1 cellular context compared by ENCODE assay signal in the genomic region with DNA sequence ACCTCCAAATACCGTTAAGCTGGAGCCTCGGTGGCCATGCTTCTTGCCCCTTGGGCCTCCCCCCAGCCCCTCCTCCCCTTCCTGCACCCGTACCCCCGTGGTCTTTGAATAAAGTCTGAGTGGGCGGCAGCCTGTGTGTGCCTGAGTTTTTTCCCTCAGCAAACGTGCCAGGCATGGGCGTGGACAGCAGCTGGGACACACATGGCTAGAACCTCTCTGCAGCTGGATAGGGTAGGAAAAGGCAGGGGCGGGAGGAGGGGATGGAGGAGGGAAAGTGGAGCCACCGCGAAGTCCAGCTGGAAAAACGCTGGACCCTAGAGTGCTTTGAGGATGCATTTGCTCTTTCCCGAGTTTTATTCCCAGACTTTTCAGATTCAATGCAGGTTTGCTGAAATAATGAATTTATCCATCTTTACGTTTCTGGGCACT.
TF ChIP-seq lines count a peak whose summit lies in the region.

No MANE protein-coding gene starts in this region.

TF ChIP-seq in K562, 482 proteins besides CTCF, POLR2A, EP300 and RAD21:
- TF ChIP-seq, protein P1, sequence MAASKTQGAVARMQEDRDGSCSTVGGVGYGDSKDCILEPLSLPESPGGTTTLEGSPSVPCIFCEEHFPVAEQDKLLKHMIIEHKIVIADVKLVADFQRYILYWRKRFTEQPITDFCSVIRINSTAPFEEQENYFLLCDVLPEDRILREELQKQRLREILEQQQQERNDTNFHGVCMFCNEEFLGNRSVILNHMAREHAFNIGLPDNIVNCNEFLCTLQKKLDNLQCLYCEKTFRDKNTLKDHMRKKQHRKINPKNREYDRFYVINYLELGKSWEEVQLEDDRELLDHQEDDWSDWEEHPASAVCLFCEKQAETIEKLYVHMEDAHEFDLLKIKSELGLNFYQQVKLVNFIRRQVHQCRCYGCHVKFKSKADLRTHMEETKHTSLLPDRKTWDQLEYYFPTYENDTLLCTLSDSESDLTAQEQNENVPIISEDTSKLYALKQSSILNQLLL (CRISPR knock-in tag; IDR thresholded peaks at IDR 0.05; ENCODE audit: borderline replicate concordance): no peak
- TF ChIP-seq, protein P2, sequence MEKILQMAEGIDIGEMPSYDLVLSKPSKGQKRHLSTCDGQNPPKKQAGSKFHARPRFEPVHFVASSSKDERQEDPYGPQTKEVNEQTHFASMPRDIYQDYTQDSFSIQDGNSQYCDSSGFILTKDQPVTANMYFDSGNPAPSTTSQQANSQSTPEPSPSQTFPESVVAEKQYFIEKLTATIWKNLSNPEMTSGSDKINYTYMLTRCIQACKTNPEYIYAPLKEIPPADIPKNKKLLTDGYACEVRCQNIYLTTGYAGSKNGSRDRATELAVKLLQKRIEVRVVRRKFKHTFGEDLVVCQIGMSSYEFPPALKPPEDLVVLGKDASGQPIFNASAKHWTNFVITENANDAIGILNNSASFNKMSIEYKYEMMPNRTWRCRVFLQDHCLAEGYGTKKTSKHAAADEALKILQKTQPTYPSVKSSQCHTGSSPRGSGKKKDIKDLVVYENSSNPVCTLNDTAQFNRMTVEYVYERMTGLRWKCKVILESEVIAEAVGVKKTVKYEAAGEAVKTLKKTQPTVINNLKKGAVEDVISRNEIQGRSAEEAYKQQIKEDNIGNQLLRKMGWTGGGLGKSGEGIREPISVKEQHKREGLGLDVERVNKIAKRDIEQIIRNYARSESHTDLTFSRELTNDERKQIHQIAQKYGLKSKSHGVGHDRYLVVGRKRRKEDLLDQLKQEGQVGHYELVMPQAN (IDR thresholded peaks at IDR 0.05; ENCODE audit: borderline replicate concordance): peak; percentile 83
- TF ChIP-seq MIER1 (IDR thresholded peaks at IDR 0.05; ENCODE audit: low read depth) (no peak), HEY1 (CRISPR knock-in tag; IDR thresholded peaks at IDR 0.05; ENCODE audit: borderline replicate concordance) (no peak), NFE2L1 (tag; IDR thresholded peaks at IDR 0.05; ENCODE audit: borderline replicate concordance, low read depth) (no peak), CSDE1 (IDR thresholded peaks at IDR 0.05) (no peak), ZNF586 (CRISPR knock-in tag; conservative IDR thresholded peaks at IDR 0.05) (no peak), ZNF764 (CRISPR knock-in tag; IDR thresholded peaks at IDR 0.05; ENCODE audit: low read depth) (no peak), NCOR1 (IDR thresholded peaks at IDR 0.05) (no peak), MXI1 (IDR thresholded peaks at IDR 0.05; ENCODE audit: low read depth, low read length) (peak; percentile 74), EGR1 (conservative IDR thresholded peaks at IDR 0.05) (peak; percentile 56), NFIX (CRISPR knock-in tag; IDR thresholded peaks at IDR 0.05; ENCODE audit: low read depth) (no peak), ZNF324 (CRISPR knock-in tag; IDR thresholded peaks at IDR 0.05) (no peak), SAFB2 (IDR thresholded peaks at IDR 0.05; ENCODE audit: borderline replicate concordance, low read depth, low read length, severe bottlenecking) (no peak), ZNF444 (CRISPR knock-in tag; IDR thresholded peaks at IDR 0.05) (no peak), ZNF79 (CRISPR knock-in tag; IDR thresholded peaks at IDR 0.05; ENCODE audit: low read depth) (no peak), HDAC1 (IDR thresholded peaks at IDR 0.05) (peak in 1 of 2 experiments; percentile 78; a peak in 2 of 4 replicates), BRCA1 (IDR thresholded peaks at IDR 0.05) (no peak), BRCA1 (CRISPR knock-in tag; IDR thresholded peaks at IDR 0.05) (no peak), L3MBTL2 (IDR thresholded peaks at IDR 0.05) (peak; percentile 33; the same call in 1 of the 2 replicates), SIN3A (IDR thresholded peaks at IDR 0.05; ENCODE audit: borderline replicate concordance in 2 of 2, control insufficient read depth in 1 of 2, low read depth in 2 of 2, low read length in 2 of 2) (peak; percentile 88 to 92; a peak in 3 of 4 replicates), SAP30 (IDR thresholded peaks at IDR 0.05; ENCODE audit: borderline replicate concordance, insufficient read depth, low read depth, low read length, poor library complexity, severe bottlenecking) (peak; percentile 22), ZNF263 (CRISPR knock-in tag; IDR thresholded peaks at IDR 0.05; ENCODE audit: borderline replicate concordance) (peak; percentile 56; the same call in 1 of the 2 replicates), HNRNPK (IDR thresholded peaks at IDR 0.05; ENCODE audit: low read depth, low read length, poor library complexity, severe bottlenecking) (no peak), DACH1 (IDR thresholded peaks at IDR 0.05; ENCODE audit: partially characterized antibody) (peak; percentile 64), GABPA (tag; conservative IDR thresholded peaks at IDR 0.05; ENCODE audit: low read depth) (no peak), TARDBP (IDR thresholded peaks at IDR 0.05) (no peak), BHLHE40 (IDR thresholded peaks at IDR 0.05; ENCODE audit: low read length) (peak; percentile 44; the same call in 1 of the 2 replicates), CBX5 (IDR thresholded peaks at IDR 0.05; ENCODE audit: borderline replicate concordance, low read depth) (no peak), ZNF140 (CRISPR knock-in tag; IDR thresholded peaks at IDR 0.05) (no peak)
- TF ChIP-seq, protein P3, sequence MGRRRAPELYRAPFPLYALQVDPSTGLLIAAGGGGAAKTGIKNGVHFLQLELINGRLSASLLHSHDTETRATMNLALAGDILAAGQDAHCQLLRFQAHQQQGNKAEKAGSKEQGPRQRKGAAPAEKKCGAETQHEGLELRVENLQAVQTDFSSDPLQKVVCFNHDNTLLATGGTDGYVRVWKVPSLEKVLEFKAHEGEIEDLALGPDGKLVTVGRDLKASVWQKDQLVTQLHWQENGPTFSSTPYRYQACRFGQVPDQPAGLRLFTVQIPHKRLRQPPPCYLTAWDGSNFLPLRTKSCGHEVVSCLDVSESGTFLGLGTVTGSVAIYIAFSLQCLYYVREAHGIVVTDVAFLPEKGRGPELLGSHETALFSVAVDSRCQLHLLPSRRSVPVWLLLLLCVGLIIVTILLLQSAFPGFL (CRISPR knock-in tag; IDR thresholded peaks at IDR 0.05): no peak
- TF ChIP-seq, protein P4, sequence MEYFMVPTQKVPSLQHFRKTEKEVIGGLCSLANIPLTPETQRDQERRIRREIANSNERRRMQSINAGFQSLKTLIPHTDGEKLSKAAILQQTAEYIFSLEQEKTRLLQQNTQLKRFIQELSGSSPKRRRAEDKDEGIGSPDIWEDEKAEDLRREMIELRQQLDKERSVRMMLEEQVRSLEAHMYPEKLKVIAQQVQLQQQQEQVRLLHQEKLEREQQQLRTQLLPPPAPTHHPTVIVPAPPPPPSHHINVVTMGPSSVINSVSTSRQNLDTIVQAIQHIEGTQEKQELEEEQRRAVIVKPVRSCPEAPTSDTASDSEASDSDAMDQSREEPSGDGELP (CRISPR knock-in tag; IDR thresholded peaks at IDR 0.05; ENCODE audit: borderline replicate concordance): peak; percentile 81
- TF ChIP-seq, protein P5, sequence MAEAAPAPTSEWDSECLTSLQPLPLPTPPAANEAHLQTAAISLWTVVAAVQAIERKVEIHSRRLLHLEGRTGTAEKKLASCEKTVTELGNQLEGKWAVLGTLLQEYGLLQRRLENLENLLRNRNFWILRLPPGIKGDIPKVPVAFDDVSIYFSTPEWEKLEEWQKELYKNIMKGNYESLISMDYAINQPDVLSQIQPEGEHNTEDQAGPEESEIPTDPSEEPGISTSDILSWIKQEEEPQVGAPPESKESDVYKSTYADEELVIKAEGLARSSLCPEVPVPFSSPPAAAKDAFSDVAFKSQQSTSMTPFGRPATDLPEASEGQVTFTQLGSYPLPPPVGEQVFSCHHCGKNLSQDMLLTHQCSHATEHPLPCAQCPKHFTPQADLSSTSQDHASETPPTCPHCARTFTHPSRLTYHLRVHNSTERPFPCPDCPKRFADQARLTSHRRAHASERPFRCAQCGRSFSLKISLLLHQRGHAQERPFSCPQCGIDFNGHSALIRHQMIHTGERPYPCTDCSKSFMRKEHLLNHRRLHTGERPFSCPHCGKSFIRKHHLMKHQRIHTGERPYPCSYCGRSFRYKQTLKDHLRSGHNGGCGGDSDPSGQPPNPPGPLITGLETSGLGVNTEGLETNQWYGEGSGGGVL (CRISPR knock-in tag; IDR thresholded peaks at IDR 0.05): no peak
- TF ChIP-seq, protein P6, sequence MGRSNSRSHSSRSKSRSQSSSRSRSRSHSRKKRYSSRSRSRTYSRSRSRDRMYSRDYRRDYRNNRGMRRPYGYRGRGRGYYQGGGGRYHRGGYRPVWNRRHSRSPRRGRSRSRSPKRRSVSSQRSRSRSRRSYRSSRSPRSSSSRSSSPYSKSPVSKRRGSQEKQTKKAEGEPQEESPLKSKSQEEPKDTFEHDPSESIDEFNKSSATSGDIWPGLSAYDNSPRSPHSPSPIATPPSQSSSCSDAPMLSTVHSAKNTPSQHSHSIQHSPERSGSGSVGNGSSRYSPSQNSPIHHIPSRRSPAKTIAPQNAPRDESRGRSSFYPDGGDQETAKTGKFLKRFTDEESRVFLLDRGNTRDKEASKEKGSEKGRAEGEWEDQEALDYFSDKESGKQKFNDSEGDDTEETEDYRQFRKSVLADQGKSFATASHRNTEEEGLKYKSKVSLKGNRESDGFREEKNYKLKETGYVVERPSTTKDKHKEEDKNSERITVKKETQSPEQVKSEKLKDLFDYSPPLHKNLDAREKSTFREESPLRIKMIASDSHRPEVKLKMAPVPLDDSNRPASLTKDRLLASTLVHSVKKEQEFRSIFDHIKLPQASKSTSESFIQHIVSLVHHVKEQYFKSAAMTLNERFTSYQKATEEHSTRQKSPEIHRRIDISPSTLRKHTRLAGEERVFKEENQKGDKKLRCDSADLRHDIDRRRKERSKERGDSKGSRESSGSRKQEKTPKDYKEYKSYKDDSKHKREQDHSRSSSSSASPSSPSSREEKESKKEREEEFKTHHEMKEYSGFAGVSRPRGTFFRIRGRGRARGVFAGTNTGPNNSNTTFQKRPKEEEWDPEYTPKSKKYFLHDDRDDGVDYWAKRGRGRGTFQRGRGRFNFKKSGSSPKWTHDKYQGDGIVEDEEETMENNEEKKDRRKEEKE (IDR thresholded peaks at IDR 0.05; ENCODE audit: borderline replicate concordance in 1 of 2, control insufficient read depth in 1 of 2, low read depth in 2 of 2, low read length in 1 of 2): no peak
- TF ChIP-seq, protein P7, sequence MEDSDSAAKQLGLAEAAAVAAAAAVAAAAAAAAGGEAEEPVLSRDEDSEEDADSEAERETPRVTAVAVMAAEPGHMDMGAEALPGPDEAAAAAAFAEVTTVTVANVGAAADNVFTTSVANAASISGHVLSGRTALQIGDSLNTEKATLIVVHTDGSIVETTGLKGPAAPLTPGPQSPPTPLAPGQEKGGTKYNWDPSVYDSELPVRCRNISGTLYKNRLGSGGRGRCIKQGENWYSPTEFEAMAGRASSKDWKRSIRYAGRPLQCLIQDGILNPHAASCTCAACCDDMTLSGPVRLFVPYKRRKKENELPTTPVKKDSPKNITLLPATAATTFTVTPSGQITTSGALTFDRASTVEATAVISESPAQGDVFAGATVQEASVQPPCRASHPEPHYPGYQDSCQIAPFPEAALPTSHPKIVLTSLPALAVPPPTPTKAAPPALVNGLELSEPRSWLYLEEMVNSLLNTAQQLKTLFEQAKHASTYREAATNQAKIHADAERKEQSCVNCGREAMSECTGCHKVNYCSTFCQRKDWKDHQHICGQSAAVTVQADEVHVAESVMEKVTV (CRISPR knock-in tag; IDR thresholded peaks at IDR 0.05): no peak
- TF ChIP-seq, protein P8, sequence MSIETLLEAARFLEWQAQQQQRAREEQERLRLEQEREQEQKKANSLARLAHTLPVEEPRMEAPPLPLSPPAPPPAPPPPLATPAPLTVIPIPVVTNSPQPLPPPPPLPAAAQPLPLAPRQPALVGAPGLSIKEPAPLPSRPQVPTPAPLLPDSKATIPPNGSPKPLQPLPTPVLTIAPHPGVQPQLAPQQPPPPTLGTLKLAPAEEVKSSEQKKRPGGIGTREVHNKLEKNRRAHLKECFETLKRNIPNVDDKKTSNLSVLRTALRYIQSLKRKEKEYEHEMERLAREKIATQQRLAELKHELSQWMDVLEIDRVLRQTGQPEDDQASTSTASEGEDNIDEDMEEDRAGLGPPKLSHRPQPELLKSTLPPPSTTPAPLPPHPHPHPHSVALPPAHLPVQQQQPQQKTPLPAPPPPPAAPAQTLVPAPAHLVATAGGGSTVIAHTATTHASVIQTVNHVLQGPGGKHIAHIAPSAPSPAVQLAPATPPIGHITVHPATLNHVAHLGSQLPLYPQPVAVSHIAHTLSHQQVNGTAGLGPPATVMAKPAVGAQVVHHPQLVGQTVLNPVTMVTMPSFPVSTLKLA (conservative IDR thresholded peaks at IDR 0.05): peak; percentile 75 to 86
- TF ChIP-seq, protein P9, sequence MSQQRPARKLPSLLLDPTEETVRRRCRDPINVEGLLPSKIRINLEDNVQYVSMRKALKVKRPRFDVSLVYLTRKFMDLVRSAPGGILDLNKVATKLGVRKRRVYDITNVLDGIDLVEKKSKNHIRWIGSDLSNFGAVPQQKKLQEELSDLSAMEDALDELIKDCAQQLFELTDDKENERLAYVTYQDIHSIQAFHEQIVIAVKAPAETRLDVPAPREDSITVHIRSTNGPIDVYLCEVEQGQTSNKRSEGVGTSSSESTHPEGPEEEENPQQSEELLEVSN (IDR thresholded peaks at IDR 0.05; ENCODE audit: borderline replicate concordance in 1 of 2, extremely low read depth in 1 of 2, insufficient read depth in 1 of 2, insufficient read length in 1 of 2, low read depth in 1 of 2, low read length in 1 of 2, poor library complexity in 1 of 2, severe bottlenecking in 1 of 2): peak in 1 of 2 experiments; percentile 74
- TF ChIP-seq, protein P10, sequence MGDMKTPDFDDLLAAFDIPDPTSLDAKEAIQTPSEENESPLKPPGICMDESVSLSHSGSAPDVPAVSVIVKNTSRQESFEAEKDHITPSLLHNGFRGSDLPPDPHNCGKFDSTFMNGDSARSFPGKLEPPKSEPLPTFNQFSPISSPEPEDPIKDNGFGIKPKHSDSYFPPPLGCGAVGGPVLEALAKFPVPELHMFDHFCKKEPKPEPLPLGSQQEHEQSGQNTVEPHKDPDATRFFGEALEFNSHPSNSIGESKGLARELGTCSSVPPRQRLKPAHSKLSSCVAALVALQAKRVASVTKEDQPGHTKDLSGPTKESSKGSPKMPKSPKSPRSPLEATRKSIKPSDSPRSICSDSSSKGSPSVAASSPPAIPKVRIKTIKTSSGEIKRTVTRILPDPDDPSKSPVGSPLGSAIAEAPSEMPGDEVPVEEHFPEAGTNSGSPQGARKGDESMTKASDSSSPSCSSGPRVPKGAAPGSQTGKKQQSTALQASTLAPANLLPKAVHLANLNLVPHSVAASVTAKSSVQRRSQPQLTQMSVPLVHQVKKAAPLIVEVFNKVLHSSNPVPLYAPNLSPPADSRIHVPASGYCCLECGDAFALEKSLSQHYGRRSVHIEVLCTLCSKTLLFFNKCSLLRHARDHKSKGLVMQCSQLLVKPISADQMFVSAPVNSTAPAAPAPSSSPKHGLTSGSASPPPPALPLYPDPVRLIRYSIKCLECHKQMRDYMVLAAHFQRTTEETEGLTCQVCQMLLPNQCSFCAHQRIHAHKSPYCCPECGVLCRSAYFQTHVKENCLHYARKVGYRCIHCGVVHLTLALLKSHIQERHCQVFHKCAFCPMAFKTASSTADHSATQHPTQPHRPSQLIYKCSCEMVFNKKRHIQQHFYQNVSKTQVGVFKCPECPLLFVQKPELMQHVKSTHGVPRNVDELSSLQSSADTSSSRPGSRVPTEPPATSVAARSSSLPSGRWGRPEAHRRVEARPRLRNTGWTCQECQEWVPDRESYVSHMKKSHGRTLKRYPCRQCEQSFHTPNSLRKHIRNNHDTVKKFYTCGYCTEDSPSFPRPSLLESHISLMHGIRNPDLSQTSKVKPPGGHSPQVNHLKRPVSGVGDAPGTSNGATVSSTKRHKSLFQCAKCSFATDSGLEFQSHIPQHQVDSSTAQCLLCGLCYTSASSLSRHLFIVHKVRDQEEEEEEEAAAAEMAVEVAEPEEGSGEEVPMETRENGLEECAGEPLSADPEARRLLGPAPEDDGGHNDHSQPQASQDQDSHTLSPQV (IDR thresholded peaks at IDR 0.05): peak; percentile 44; the same call in 1 of the 2 replicates
